ENCODE assay signal across 12 cellular contexts in the genomic region with DNA sequence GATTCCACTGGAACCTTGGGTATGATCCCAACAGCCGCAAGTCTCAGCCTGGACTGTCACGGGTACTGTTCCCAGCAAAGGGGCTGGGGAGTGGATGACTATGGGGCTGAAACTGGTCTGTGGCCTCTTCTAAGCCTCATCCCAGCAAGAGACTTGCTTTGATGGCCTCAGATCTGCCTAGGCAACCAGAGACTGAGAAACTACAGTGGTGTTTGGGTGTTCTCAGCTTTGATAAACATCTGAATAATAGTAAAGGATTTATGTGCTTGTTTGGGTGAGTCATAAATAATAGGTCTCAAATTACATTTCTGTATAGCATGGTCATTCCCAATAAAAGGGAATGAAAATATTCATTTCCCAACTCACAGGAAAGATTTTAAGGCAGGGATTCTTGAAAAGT. TPM values are rescaled to one million over a fixed set of nuclear protein-coding genes. Genes with fewer than 3 reads are reported as not detected.
DNase-seq lines count a peak whose midpoint lies in the region; ATAC-seq and TF ChIP-seq lines count a peak whose summit lies in the region.
"Had no signal": no experiment of that assay in that cellular context is flagged by ENCODE, and none has a peak within 500 bp of the region (broad histone marks: within the 10 kb centered on the region; RNA-seq: fewer than 3 reads in every experiment).

No MANE protein-coding gene starts in this region.

- CTCF ChIA-PET in IMR-90 (lab: Yijun Ruan, JAX): no interaction called here

- H2BK15ac ChIP-seq in IMR-90 (ENCODE audit: low read depth, low read length): no peak overlapping the region

- H4K91ac ChIP-seq in IMR-90 (ENCODE audit: insufficient read depth, low read depth, low read length): peak overlapping the region; percentile 61

- H3K4me1 ChIP-seq in IMR-90 (ENCODE audit: control insufficient read depth, insufficient read depth, low read length): peaks cover 19% of the 10 kb centered on the region

- H3K4ac ChIP-seq in IMR-90 (ENCODE audit: low read depth, low read length): peak overlapping the region; percentile 34

- peak overlapping the region; percentile 91 for H3K27ac ChIP-seq in IMR-90 (ENCODE audit: insufficient read depth, low read length)

- H3K4me2 ChIP-seq in IMR-90 (ENCODE audit: low read depth, low read length): peak overlapping the region; percentile 49

- H3K9me3 ChIP-seq in IMR-90 (ENCODE audit: control insufficient read depth, insufficient read depth, low read length): no peaks in the 10 kb centered on the region

- no peak overlapping the region for H2AFZ ChIP-seq in IMR-90 (replicated peaks; ENCODE audit: low read length, poor library complexity)

- H2BK5ac ChIP-seq in IMR-90 (ENCODE audit: low read depth, low read length, poor library complexity, severe bottlenecking): peak overlapping the region; percentile 87

- H3K4me3 Mint-ChIP-seq in mesothelial cell of epicardium: no peak overlapping the region
- H3K4me3 Mint-ChIP-seq: H9 had no signal

- H3K27me3 ChIP-seq in IMR-90 (ENCODE audit: control insufficient read depth, insufficient read depth, low read length): no peaks in the 10 kb centered on the region

- H3K4me1 Mint-ChIP-seq in mesothelial cell of epicardium: peaks cover 13% of the 10 kb centered on the region

- peak overlapping the region in 1 of 2 experiments; percentile 55; a peak in 2 of 4 replicates for H4K8ac ChIP-seq in IMR-90 (ENCODE audit: low read depth in 2 of 2, low read length in 2 of 2)

- H3K9ac ChIP-seq in IMR-90 (ENCODE audit: low read depth, low read length): no peak overlapping the region

- H3K9me3 Mint-ChIP-seq in mesothelial cell of epicardium: no peaks in the 10 kb centered on the region
- H3K9me3 Mint-ChIP-seq: H9 had no signal

- no TSS peak for BruUV-seq in IMR-90 (replicated peaks; lab: Mats Ljungman, UMichigan)

- no peaks in the 10 kb centered on the region for H3K27me3 Mint-ChIP-seq in mesothelial cell of epicardium (ENCODE audit: low read depth)

- peak overlapping the region; percentile 36; the same call in 1 of the 2 replicates for H3K14ac ChIP-seq in IMR-90 (replicated peaks; ENCODE audit: low read depth, low read length)

- TF ChIP-seq RAD21 in IMR-90 (IDR thresholded peaks at IDR 0.05; ENCODE audit: low read length): no peak

- peaks cover 3 to 15% of the 10 kb centered on the region in 2 experiments; a peak in 2 of 4 replicates for H3K79me1 ChIP-seq in IMR-90 (ENCODE audit: low read depth in 1 of 2, low read length in 2 of 2)

- peak overlapping the region; percentile 31 for H4K5ac ChIP-seq in IMR-90 (ENCODE audit: low read depth, low read length)

- H3K56ac ChIP-seq in IMR-90 (ENCODE audit: extremely low read depth, insufficient read depth, low read length): no peak overlapping the region

- TF ChIP-seq CTCF in AG10803 (conservative IDR thresholded peaks at IDR 0.05; ENCODE audit: low read length): no peak
- no peak for TF ChIP-seq CTCF in IMR-90 (conservative IDR thresholded peaks at IDR 0.05; ENCODE audit: low read depth, low read length)
- TF ChIP-seq CTCF in cardiac fibroblast (IDR thresholded peaks at IDR 0.05; ENCODE audit: low read depth, low read length): no peak
- TF ChIP-seq CTCF in mesothelial cell of epicardium (IDR thresholded peaks at IDR 0.05; ENCODE audit: unreplicated experiment): no peak

- no peak overlapping the region for H2AK9ac ChIP-seq in IMR-90 (replicated peaks; ENCODE audit: low read depth, low read length, poor library complexity)

- peaks cover 5% of the 10 kb centered on the region; the same call in 1 of the 2 replicates for H4K20me1 ChIP-seq in IMR-90 (ENCODE audit: insufficient read depth, low read length)

- peak; percentile 89 for ATAC-seq in IMR-90 (ENCODE audit: low read depth)
- no peak for ATAC-seq in HG03139 (IDR thresholded peaks at IDR 0.05; ENCODE audit: unreplicated experiment)

- H3K36me3 ChIP-seq in IMR-90 (ENCODE audit: control insufficient read depth, insufficient read depth, low read length): peaks cover 4% of the 10 kb centered on the region; the same call in 1 of the 2 replicates

- peak overlapping the region; percentile 43; the same call in 1 of the 2 replicates for H2BK120ac ChIP-seq in IMR-90 (ENCODE audit: low read depth, low read length)

- dilution Hi-C loops in IMR-90 (cut with HindIII; ENCODE audit: low sequenced_read_pairs, unreplicated experiment): no loop called here

- in situ Hi-C loops in IMR-90 (cut with MboI; ENCODE audit: low sequenced_read_pairs): no loop called here

- POLR2A ChIA-PET in IMR-90 (lab: Charles Lee; ENCODE audit: unreplicated experiment): no interaction called here

- DNase-seq in AG10803 (ENCODE audit: low read depth): peak; percentile 88
- peak; percentile 90 for DNase-seq in IMR-90
- DNase-seq in cardiac fibroblast (ENCODE audit: low read depth in 2 of 2): peak; percentile 34 to 58
- DNase-seq in mesothelial cell of epicardium (ENCODE audit: low spot score in 2 of 2, unreplicated experiment in 2 of 2): no peak
- DNase-seq in posterior vena cava (ENCODE audit: low spot score): no peak
- no peak for DNase-seq in activated CD8-positive, alpha-beta memory T cell treated with anti-CD3 and anti-CD28 coated beads for 24 hours
- DNase-seq in midbrain (lab: John Stamatoyannopoulos, UW): no peak
- DNase-seq: activated gamma-delta T cell treated with Interleukin-2 at 50 U/mL for 16 hours; effector CD8-positive, alpha-beta T cell; H9; NCI-H187 had no signal

- peak overlapping the region; percentile 40 for H3K18ac ChIP-seq in IMR-90 (ENCODE audit: low read depth, low read length)

- H2BK20ac ChIP-seq in IMR-90 (ENCODE audit: low read depth, low read length): peak overlapping the region; percentile 55

- H3K36me3 Mint-ChIP-seq in mesothelial cell of epicardium: peaks cover 8% of the 10 kb centered on the region

- no CpG with 5 or more reads among the region's 2 CpGs for WGBS in IMR-90 (ENCODE audit: extremely low coverage in 2 of 2, insufficient read length in 1 of 2), 2 experiments

- no peak for TF ChIP-seq POLR2A in IMR-90 (IDR thresholded peaks at IDR 0.05; ENCODE audit: low read depth, low read length)

- H2AK5ac ChIP-seq in IMR-90 (ENCODE audit: low read depth, low read length): peak overlapping the region; percentile 37; the same call in 1 of the 2 replicates

- H3K23ac ChIP-seq in IMR-90 (ENCODE audit: low read depth, low read length): no peak overlapping the region; the same call in 1 of the 2 replicates

- H3K27ac Mint-ChIP-seq in mesothelial cell of epicardium: peak overlapping the region; percentile 19

- peaks cover 16% of the 10 kb centered on the region for H3K9me1 ChIP-seq in IMR-90 (ENCODE audit: insufficient read depth, low read length)

- H3K4me3 ChIP-seq in AG10803 (ENCODE audit: low read length) (no peak overlapping the region), IMR-90 (ENCODE audit: insufficient read depth, low read depth, low read length) (no peak overlapping the region), cardiac fibroblast (replicated peaks in 1 of 2; ENCODE audit: low read depth in 2 of 2, low read length in 2 of 2) (no peak overlapping the region)

- intact Hi-C loops in IMR-90 (cut with micrococcal nuclease): no loop called here
- intact Hi-C loops in posterior vena cava (cut with DNase I): no loop called here

TF ChIP-seq in IMR-90, 13 proteins besides CTCF, POLR2A, EP300 and RAD21:
- no peak for TF ChIP-seq NFE2L2 (IDR thresholded peaks at IDR 0.05; ENCODE audit: low read depth, low read length)
- 0 out of 2 replicates have a peak, but pooled peaks have one; percentile 17 for TF ChIP-seq CEBPB (IDR thresholded peaks at IDR 0.05; ENCODE audit: low read depth, low read length)
- TF ChIP-seq, protein P1, sequence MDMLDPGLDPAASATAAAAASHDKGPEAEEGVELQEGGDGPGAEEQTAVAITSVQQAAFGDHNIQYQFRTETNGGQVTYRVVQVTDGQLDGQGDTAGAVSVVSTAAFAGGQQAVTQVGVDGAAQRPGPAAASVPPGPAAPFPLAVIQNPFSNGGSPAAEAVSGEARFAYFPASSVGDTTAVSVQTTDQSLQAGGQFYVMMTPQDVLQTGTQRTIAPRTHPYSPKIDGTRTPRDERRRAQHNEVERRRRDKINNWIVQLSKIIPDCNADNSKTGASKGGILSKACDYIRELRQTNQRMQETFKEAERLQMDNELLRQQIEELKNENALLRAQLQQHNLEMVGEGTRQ (IDR thresholded peaks at IDR 0.05; ENCODE audit: low read depth, low read length): no peak
- no peak for TF ChIP-seq RFX5 (IDR thresholded peaks at IDR 0.05; ENCODE audit: low read depth, low read length)
- no peak for TF ChIP-seq CHD1 (IDR thresholded peaks at IDR 0.05; ENCODE audit: low read depth, low read length)
- TF ChIP-seq BHLHE40 (IDR thresholded peaks at IDR 0.05; ENCODE audit: low read depth, low read length): peak; percentile 9; the same call in 1 of the 2 replicates
- TF ChIP-seq FOS (IDR thresholded peaks at IDR 0.05; ENCODE audit: low read depth, low read length): peak; percentile 95
TF ChIP-seq in IMR-90: peak in this region for 3.

RNA-seq across cellular contexts. Expression of a gene that starts 30.2 kb away (rescaled TPM):
- total RNA-seq in IMR-90 (2012; rRNA removed) (7.8 and 10.8 TPM in 2 replicates), mesothelial cell of epicardium (38.3 to 39.9 TPM (median 38.7 TPM) in 3 replicates), posterior vena cava (10 to 100 TPM; 20.5 to 23.8 TPM)
- polyA plus RNA-seq in IMR-90 (2012; rRNA removed): 7.9 and 8.9 TPM in 2 replicates
- 1.7 and 6.4 TPM in 2 replicates for polyA plus RNA-seq in IMR-90 (2012; cell fraction: cytosol; rRNA removed)
- polyA plus RNA-seq in IMR-90 (2012; cell fraction: nucleus; rRNA removed; ENCODE audit: low replicate concordance): 20.1 and 24.2 TPM in 2 replicates

Comparison
In these comparisons a context has a peak if more than half of its experiments do, and no peak if none do; other contexts are left out.
1. DNase-seq: peak in AG10803 (single experiment), IMR-90 (single experiment) and cardiac fibroblast (2 of 2); none in mesothelial cell of epicardium (0 of 2), posterior vena cava (single experiment), activated CD8-positive, alpha-beta memory T cell treated with anti-CD3 and anti-CD28 coated beads for 24 hours (single experiment) and midbrain (single experiment).